Comparison of ENCODE assay signal across 29 cellular contexts in the genomic region with DNA sequence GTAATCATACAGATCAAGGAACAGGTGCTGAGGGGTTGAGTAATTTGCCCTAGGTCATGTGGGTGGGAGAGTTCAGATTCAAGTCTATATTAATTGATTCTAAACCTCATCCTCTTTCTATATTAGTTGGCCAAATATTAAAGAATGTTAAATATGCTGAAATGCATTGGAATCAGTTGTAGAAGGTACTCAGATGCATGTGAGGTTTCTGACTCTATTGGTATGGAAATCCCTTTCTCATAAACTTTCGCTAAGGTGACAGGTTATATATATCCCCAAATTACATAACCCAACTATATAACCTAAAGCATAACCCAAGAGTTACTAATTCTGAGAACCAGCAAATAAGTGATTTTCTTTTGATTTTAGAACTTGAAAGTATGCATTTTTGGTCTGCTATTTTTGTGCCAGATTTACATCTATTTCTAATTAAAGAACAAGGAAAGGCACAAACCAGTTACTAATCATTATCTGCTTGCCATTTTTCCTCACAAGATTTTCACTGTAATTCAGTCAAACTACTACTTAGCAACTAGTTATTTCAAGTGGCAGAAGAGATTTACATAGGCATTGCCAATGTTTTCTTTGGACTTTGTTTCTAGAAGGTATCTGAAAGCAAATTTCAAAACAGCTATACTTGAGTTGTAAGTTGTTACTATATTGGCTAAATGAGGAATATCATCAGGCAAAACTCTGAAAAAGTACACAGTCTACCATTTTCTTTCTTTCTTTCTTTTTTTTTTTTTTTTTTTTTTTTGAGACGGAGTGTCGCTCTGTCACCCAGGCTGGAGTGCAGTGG.
DNase-seq lines count a peak whose midpoint lies in the region; ATAC-seq and TF ChIP-seq lines count a peak whose summit lies in the region.
"Had no signal": no experiment of that assay in that cellular context is flagged by ENCODE, and none has a peak within 500 bp of the region (broad histone marks: within the 10 kb centered on the region; RNA-seq: fewer than 3 reads in every experiment).

No MANE protein-coding gene starts in this region.

- no peak for TF ChIP-seq EP300 in upper lobe of left lung (IDR thresholded peaks at IDR 0.05)

- peaks cover 1% of the 10 kb centered on the region for H3K36me3 Mint-ChIP-seq in progenitor cell of endocrine pancreas (ENCODE audit: insufficient read depth)
- H3K36me3 Mint-ChIP-seq: CD4-positive, alpha-beta memory T cell; T-cell had no signal

- H3K27me3 Mint-ChIP-seq in progenitor cell of endocrine pancreas = no peaks in the 10 kb centered on the region
- H3K27me3 Mint-ChIP-seq: CD4-positive, alpha-beta memory T cell; T-cell had no signal

- H3K9me3 ChIP-seq in upper lobe of left lung = no peaks in the 10 kb centered on the region
- H3K9me3 ChIP-seq: HAP-1 had no signal

- DNase-seq in putamen (ENCODE audit: low spot score) = peak; percentile 5
- no peak for DNase-seq in iPS-NIHi11 (ENCODE audit: low spot score)
- no peak for DNase-seq in upper lobe of left lung
- no peak for DNase-seq in NCI-H446 treated with DMSO at 0.1 percent for 48 hours (lab: John Stamatoyannopoulos, UW)
- DNase-seq in progenitor cell of endocrine pancreas (ENCODE audit: low spot score, unreplicated experiment) = no peak
- DNase-seq: C1 segment of cervical spinal cord; CD4-positive, alpha-beta memory T cell; COR-L47; DMS53; GOT3; HFFc6; Kasumi-1; NCI-H1092 treated with DMSO at 0.1 percent for 48 hours; NCI-H1436; NCI-H187; NCI-H2081 treated with DMSO at 0.1 percent for 48 hours; NCI-H2171; NCI-H446; NCI-H526; NCI-H82; NK-92 treated with Interleukin-12 subunit alpha and Interleukin-12 subunit beta, amount 100 ng/mL, for 24 hours; RPMI8226; SHP77; T-cell had no signal

- H3K27ac ChIP-seq in upper lobe of left lung = no peak overlapping the region

- H3K27me3 ChIP-seq in upper lobe of left lung = no peaks in the 10 kb centered on the region

- no peaks in the 10 kb centered on the region for H3K36me3 ChIP-seq in upper lobe of left lung
- H3K36me3 ChIP-seq: HAP-1 had no signal

- ATAC-seq in GM18511 (IDR thresholded peaks at IDR 0.05; ENCODE audit: unreplicated experiment) (peak; percentile 48), GM19463 (IDR thresholded peaks at IDR 0.05; ENCODE audit: unreplicated experiment) (peak; percentile 48), HG03432 (IDR thresholded peaks at IDR 0.05; ENCODE audit: unreplicated experiment) (peak; percentile 71), upper lobe of left lung (ENCODE audit: low FRiP score in 2 of 2) (no peak)
- ATAC-seq: K562, T-cell had no signal

- TF ChIP-seq CTCF in upper lobe of left lung (IDR thresholded peaks at IDR 0.05) (no peak), progenitor cell of endocrine pancreas (IDR thresholded peaks at IDR 0.05; ENCODE audit: unreplicated experiment) (no peak)

- H3K4me3 Mint-ChIP-seq in progenitor cell of endocrine pancreas (ENCODE audit: low read depth) = no peak overlapping the region
- H3K4me3 Mint-ChIP-seq: CD4-positive, alpha-beta memory T cell; HFFc6; T-cell had no signal

- TF ChIP-seq POLR2A in upper lobe of left lung (IDR thresholded peaks at IDR 0.05) = no peak

- peaks cover 3% of the 10 kb centered on the region for H3K9me3 Mint-ChIP-seq in progenitor cell of endocrine pancreas (ENCODE audit: low read depth)
- H3K9me3 Mint-ChIP-seq: HFFc6, T-cell had no signal

- peaks cover 4% of the 10 kb centered on the region for H3K4me1 Mint-ChIP-seq in progenitor cell of endocrine pancreas (ENCODE audit: low read depth)
- H3K4me1 Mint-ChIP-seq: CD4-positive, alpha-beta memory T cell; T-cell had no signal

- H3K4me3 ChIP-seq in upper lobe of left lung = no peak overlapping the region
- H3K4me3 ChIP-seq: HAP-1, K562 had no signal

- 70 to 95% methylated on average over 3 of the region's 3 CpGs for WGBS in upper lobe of left lung, 2 donors

- H3K27ac Mint-ChIP-seq in progenitor cell of endocrine pancreas = no peak overlapping the region
- H3K27ac Mint-ChIP-seq: CD4-positive, alpha-beta memory T cell; HFFc6; T-cell had no signal

- H3K4me1 ChIP-seq in upper lobe of left lung = peaks cover 0 to 2% (median 0%) of the 10 kb centered on the region in 4 donors
- H3K4me1 ChIP-seq: HAP-1 had no signal

Comparison
In these comparisons a context has a peak if more than half of its experiments do, and no peak if none do; other contexts are left out.
1. ATAC-seq: peak in GM18511 (single experiment), GM19463 (single experiment) and HG03432 (single experiment); none in upper lobe of left lung (0 of 2).